ENCODE assay signal across 1 cellular context in genomic region chr12:81164827-81165226, GRCh38.
A peak's percentile ranks its signal among the peaks of the same experiment; 100 is the strongest.
TF ChIP-seq lines count a peak whose summit lies in the region.

No MANE protein-coding gene starts in this region.

TF ChIP-seq in K562, 482 proteins besides CTCF, POLR2A, EP300 and RAD21 (continued from another document):
- TF ChIP-seq MAFG (tag; conservative IDR thresholded peaks at IDR 0.05) (peak; percentile 91), TBP (optimal IDR thresholded peaks at IDR 0.05; ENCODE audit: low read depth, low read length) (no peak), CREB5 (CRISPR knock-in tag; IDR thresholded peaks at IDR 0.05) (no peak), MAFF (IDR thresholded peaks at IDR 0.05; ENCODE audit: low read length) (peak; percentile 95), ZFPM2 (CRISPR knock-in tag; IDR thresholded peaks at IDR 0.05) (no peak), MAFK (IDR thresholded peaks at IDR 0.05; ENCODE audit: low read length) (peak; percentile 97), RUNX1 (IDR thresholded peaks at IDR 0.05; ENCODE audit: low read depth) (no peak), ILK (tag; IDR thresholded peaks at IDR 0.05; ENCODE audit: borderline replicate concordance, low read depth) (no peak), CHD2 (IDR thresholded peaks at IDR 0.05; ENCODE audit: low read depth, low read length) (no peak), CTBP1 (IDR thresholded peaks at IDR 0.05; ENCODE audit: borderline replicate concordance) (no peak), ZNF583 (CRISPR knock-in tag; IDR thresholded peaks at IDR 0.05) (no peak), TRIM25 (IDR thresholded peaks at IDR 0.05; ENCODE audit: borderline replicate concordance) (no peak), ZBTB33 (CRISPR knock-in tag; IDR thresholded peaks at IDR 0.05) (no peak), PHTF2 (CRISPR knock-in tag; IDR thresholded peaks at IDR 0.05) (no peak), ZBTB8A (IDR thresholded peaks at IDR 0.05; ENCODE audit: partially characterized antibody) (no peak), E2F1 (CRISPR knock-in tag; IDR thresholded peaks at IDR 0.05) (no peak), BACH1 (tag; IDR thresholded peaks at IDR 0.05) (no peak)
